In the genomic region with DNA sequence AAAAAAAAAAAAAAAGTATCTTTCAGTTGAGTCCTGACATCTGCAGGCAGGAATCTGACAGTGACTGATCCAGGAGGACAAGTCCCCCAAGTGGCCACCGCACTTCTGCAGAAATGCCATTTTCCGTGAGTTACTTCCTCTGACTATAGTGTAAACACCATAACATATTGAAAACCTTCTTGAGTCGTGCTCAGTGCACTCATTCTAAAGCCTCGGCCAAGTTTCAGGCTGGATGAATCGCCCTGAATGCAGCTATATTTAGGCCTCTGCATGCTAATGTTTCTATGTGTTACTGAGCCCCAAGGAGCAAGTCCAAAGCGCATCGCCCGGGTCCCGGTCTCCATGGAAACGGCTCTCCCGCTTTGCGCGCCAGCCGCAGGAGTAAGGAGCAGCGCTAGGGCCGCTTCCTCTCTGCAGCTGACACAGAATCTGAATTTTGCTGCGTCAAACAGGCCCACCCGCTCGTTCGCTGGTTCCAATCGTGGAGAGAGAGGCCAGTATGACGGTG, we compare ENCODE assay signal across 8 cellular contexts.
DNase-seq lines count a peak whose midpoint lies in the region; ATAC-seq and TF ChIP-seq lines count a peak whose summit lies in the region.

No MANE protein-coding gene starts in this region.

- H3K4me1 ChIP-seq in ascending aorta (peaks cover 0 to 4% of the 10 kb centered on the region in 2 donors), testis (no peaks in the 10 kb centered on the region)

- H3K27ac ChIP-seq in CD4-positive, alpha-beta T cell (ENCODE audit: low read depth, low read length) = no peak overlapping the region
- H3K27ac ChIP-seq in ascending aorta = peak overlapping the region; percentile 59 to 65
- H3K27ac ChIP-seq in testis = no peak overlapping the region

- peaks cover 12% of the 10 kb centered on the region for H3K4me1 Mint-ChIP-seq in CD4-positive, alpha-beta T cell (ENCODE audit: low read depth)

- no peak for DNase-seq in CD4-positive, alpha-beta T cell
- DNase-seq in MG63 = peak; percentile 60
- peak in 1 of 2 donors; percentile 78 for DNase-seq in ascending aorta (ENCODE audit: low spot score in 2 of 2)
- DNase-seq in left lobe of liver (ENCODE audit: low spot score) = peak; percentile 57
- peak; percentile 44 for DNase-seq in testis
- no peak for DNase-seq in ACHN
- DNase-seq in GM19238 (ENCODE audit: insufficient read length, low spot score) = no peak

- H3K36me3 ChIP-seq in MG63 (no peaks in the 10 kb centered on the region), ascending aorta (no peaks in the 10 kb centered on the region), testis (ENCODE audit: low read depth, missing control alignments) (no peaks in the 10 kb centered on the region)

- in situ Hi-C loops in ACHN (cut with HindIII; ENCODE audit: low pct_ligation_motif_present, low pct_unique_long_range_greater_than_20kb, low sequenced_read_pairs) = no loop called here

- H3K27me3 ChIP-seq in CD4-positive, alpha-beta T cell (ENCODE audit: control insufficient read depth, insufficient read depth, low read length) = no peaks in the 10 kb centered on the region
- H3K27me3 ChIP-seq in MG63 (no peaks in the 10 kb centered on the region; the same call in 1 of the 2 replicates), ascending aorta (no peaks in the 10 kb centered on the region), testis (no peaks in the 10 kb centered on the region)

- POLR2A ChIA-PET in CD4-positive, alpha-beta T cell (lab: Charles Lee) = no interaction called here

- H3K27ac Mint-ChIP-seq in CD4-positive, alpha-beta T cell = no peak overlapping the region

- TF ChIP-seq CTCF in CD4-positive, alpha-beta T cell (IDR thresholded peaks at IDR 0.05) = no peak
- TF ChIP-seq CTCF in ascending aorta (IDR thresholded peaks at IDR 0.05) = no peak
- no peak for TF ChIP-seq CTCF in testis (IDR thresholded peaks at IDR 0.05)

- CTCF ChIA-PET in CD4-positive, alpha-beta T cell (lab: Charles Lee) = no interaction called here

- intact Hi-C loops in CD4-positive, alpha-beta T cell (cut with DNase I, micrococcal nuclease) = no loop called here
- intact Hi-C loops in ascending aorta (cut with DNase I) (loop anchor here (5.0 to 10.0 kb wide), 3 partner anchors 72 to 385 kb away; partner anchors contain the start of gene DRD1), testis (cut with DNase I; ENCODE audit: low total_unique reads) (no loop called here)

- ATAC-seq in CD4-positive, alpha-beta T cell (ENCODE audit: poor library complexity) = no peak
- ATAC-seq in left lobe of liver (peak; percentile 73), GM21390 (IDR thresholded peaks at IDR 0.05; ENCODE audit: unreplicated experiment) (no peak)

- H3K36me3 Mint-ChIP-seq in CD4-positive, alpha-beta T cell (ENCODE audit: low read depth) = no peaks in the 10 kb centered on the region

- H3K4me3 ChIP-seq in MG63 (no peak overlapping the region), ascending aorta (peak overlapping the region; percentile 42 to 54), testis (peak overlapping the region in 1 of 2 donors; percentile 21)

- no peaks in the 10 kb centered on the region for H3K9me3 Mint-ChIP-seq in CD4-positive, alpha-beta T cell

- no peak for TF ChIP-seq POLR2A in testis (IDR thresholded peaks at IDR 0.05)

- WGBS in testis, 2 donors = 2 to 3% methylated on average over 22 of the region's 22 CpGs

- H3K27me3 Mint-ChIP-seq in CD4-positive, alpha-beta T cell = peaks cover 5% of the 10 kb centered on the region

- H3K4me3 Mint-ChIP-seq in CD4-positive, alpha-beta T cell = peak overlapping the region; percentile 63

- no peaks in the 10 kb centered on the region for H3K9me3 ChIP-seq in CD4-positive, alpha-beta T cell (ENCODE audit: control insufficient read depth, low read length)
- H3K9me3 ChIP-seq in MG63 (no peaks in the 10 kb centered on the region), ascending aorta (no peaks in the 10 kb centered on the region), testis (no peaks in the 10 kb centered on the region)

Comparison
In these comparisons a context has a peak if more than half of its experiments do, and no peak if none do; other contexts are left out.
1. DNase-seq: peak in MG63 (single experiment), left lobe of liver (single experiment) and testis (single experiment); none in CD4-positive, alpha-beta T cell (0 of 10), ACHN (single experiment) and GM19238 (single experiment).
2. H3K27ac ChIP-seq: peak in ascending aorta (2 of 2); none in CD4-positive, alpha-beta T cell (single experiment) and testis (0 of 2).